ENCODE assay signal across 10 cellular contexts in the genomic region with DNA sequence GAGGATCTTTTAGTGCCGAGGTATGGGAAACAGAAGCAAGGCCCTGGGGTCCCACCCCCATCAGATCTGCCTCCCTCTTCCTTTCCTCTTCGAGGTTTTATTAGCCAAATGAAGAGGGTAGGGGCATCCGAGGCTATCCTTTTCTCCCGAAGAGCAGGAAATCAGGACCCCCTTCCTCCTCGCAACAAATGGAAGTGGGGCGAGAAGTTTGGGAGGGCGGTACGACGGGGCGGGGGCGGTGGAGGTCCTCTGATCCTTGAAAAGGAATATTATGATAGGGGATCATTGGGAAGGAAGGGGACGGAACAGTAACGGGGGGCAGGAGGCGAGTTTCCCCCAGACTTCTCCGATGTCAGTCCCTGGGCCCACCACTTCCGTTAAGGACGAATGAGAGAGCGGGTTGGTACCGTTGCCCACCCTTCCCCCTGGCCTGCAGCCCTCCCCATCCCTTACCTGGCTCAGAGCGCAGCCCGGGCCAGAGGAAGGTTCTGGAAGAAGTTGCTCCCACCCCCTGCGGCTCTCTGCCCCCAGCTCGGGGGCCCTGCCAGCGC. TPM values are rescaled to one million over a fixed set of nuclear protein-coding genes. Genes with fewer than 3 reads are reported as not detected.
DNase-seq lines count a peak whose midpoint lies in the region; ATAC-seq and TF ChIP-seq lines count a peak whose summit lies in the region.
"Had no signal": no experiment of that assay in that cellular context is flagged by ENCODE, and none has a peak within 500 bp of the region (broad histone marks: within the 10 kb centered on the region; RNA-seq: fewer than 3 reads in every experiment).

No MANE protein-coding gene starts in this region.

- CTCF ChIA-PET in activated CD8-positive, alpha-beta memory T cell treated with anti-CD3 and anti-CD28 coated beads, Interleukin-2, amount 10 ng/mL, durations not matched to agents 7 days and 5 days (lab: Charles Lee), result interaction anchor here (1.3 to 6.7 kb wide), 6 partner anchors 14 to 158 kb away, joined by 3 to 62 read pairs (median 8); no protein-coding TSS in a partner anchor
- CTCF ChIA-PET in activated CD8-positive, alpha-beta T cell treated with anti-CD3 and anti-CD28 coated beads for 36 hours (lab: Charles Lee), result interaction anchor here (0.8 to 7.9 kb wide), 12 partner anchors 9 to 139 kb away, joined by 3 to 80 read pairs (median 5); no protein-coding TSS in a partner anchor

- no peak for ATAC-seq in activated CD8-positive, alpha-beta memory T cell treated with anti-CD3 and anti-CD28 coated beads, Interleukin-2, amount 10 ng/mL, durations not matched to agents 7 days and 5 days
- ATAC-seq in activated CD8-positive, alpha-beta T cell treated with anti-CD3 and anti-CD28 coated beads for 36 hours, result peak; percentile 6
- ATAC-seq in thoracic aorta (ENCODE audit: insufficient number of reproducible peaks, low FRiP score, low read depth), result no peak

- peaks cover 4% of the 10 kb centered on the region for H3K36me3 Mint-ChIP-seq in activated CD8-positive, alpha-beta memory T cell treated with anti-CD3 and anti-CD28 coated beads, Interleukin-2, amount 10 ng/mL, durations not matched to agents 7 days and 5 days
- peaks cover 7% of the 10 kb centered on the region for H3K36me3 Mint-ChIP-seq in activated CD8-positive, alpha-beta T cell treated with anti-CD3 and anti-CD28 coated beads for 36 hours (ENCODE audit: low read depth)

- POLR2A ChIA-PET in activated CD8-positive, alpha-beta T cell treated with anti-CD3 and anti-CD28 coated beads for 36 hours (lab: Charles Lee), result interaction anchor here (0.6 to 7.3 kb wide), 14 partner anchors 10 to 153 kb away, joined by 3 to 56 read pairs (median 3); a partner anchor contains a TSS

- H3K36me3 ChIP-seq in thoracic aorta, result no peaks in the 10 kb centered on the region

- H3K9me3 ChIP-seq in thoracic aorta, result no peaks in the 10 kb centered on the region

- DNase-seq in activated CD8-positive, alpha-beta memory T cell treated with anti-CD3 and anti-CD28 coated beads, Interleukin-2, amount 10 ng/mL, durations not matched to agents 7 days and 5 days, result no peak
- DNase-seq in activated CD8-positive, alpha-beta memory T cell treated with anti-CD3 and anti-CD28 coated beads, Interleukin-2, amount 50 U/mL, for 48 hours, result no peak
- DNase-seq in activated CD8-positive, alpha-beta T cell treated with anti-CD3 and anti-CD28 coated beads for 36 hours, result no peak
- DNase-seq in thoracic aorta (ENCODE audit: low spot score), result no peak
- no peak for DNase-seq in SHP77 treated with DMSO at 0.1 percent for 48 hours (lab: John Stamatoyannopoulos, UW)
- no peak for DNase-seq in NCI-H2029 treated with DMSO at 0.1 percent for 48 hours (lab: John Stamatoyannopoulos, UW)
- DNase-seq in NCI-H82 treated with DMSO at 0.1 percent for 48 hours (lab: John Stamatoyannopoulos, UW; ENCODE audit: unreplicated experiment), result no peak

- peaks cover 49% of the 10 kb centered on the region for H3K4me1 Mint-ChIP-seq in activated CD8-positive, alpha-beta memory T cell treated with anti-CD3 and anti-CD28 coated beads, Interleukin-2, amount 10 ng/mL, durations not matched to agents 7 days and 5 days
- H3K4me1 Mint-ChIP-seq in activated CD8-positive, alpha-beta T cell treated with anti-CD3 and anti-CD28 coated beads for 36 hours (ENCODE audit: low read depth), result peaks cover 51% of the 10 kb centered on the region

- H3K27ac ChIP-seq in layer of hippocampus (ENCODE audit: low read depth, low read length), result peak overlapping the region; percentile 18
- no peak overlapping the region for H3K27ac ChIP-seq in thoracic aorta

- no peak for TF ChIP-seq CTCF in activated CD8-positive, alpha-beta T cell treated with anti-CD3 and anti-CD28 coated beads for 36 hours (IDR thresholded peaks at IDR 0.05)
- no peak for TF ChIP-seq CTCF in thoracic aorta (IDR thresholded peaks at IDR 0.05)

- H3K27ac Mint-ChIP-seq in activated CD8-positive, alpha-beta memory T cell treated with anti-CD3 and anti-CD28 coated beads, Interleukin-2, amount 10 ng/mL, durations not matched to agents 7 days and 5 days, result no peak overlapping the region
- peak overlapping the region; percentile 34 for H3K27ac Mint-ChIP-seq in activated CD8-positive, alpha-beta T cell treated with anti-CD3 and anti-CD28 coated beads for 36 hours

- H3K27me3 Mint-ChIP-seq in activated CD8-positive, alpha-beta memory T cell treated with anti-CD3 and anti-CD28 coated beads, Interleukin-2, amount 10 ng/mL, durations not matched to agents 7 days and 5 days, result peaks cover 14% of the 10 kb centered on the region
- peaks cover 1% of the 10 kb centered on the region for H3K27me3 Mint-ChIP-seq in activated CD8-positive, alpha-beta T cell treated with anti-CD3 and anti-CD28 coated beads for 36 hours

- peak overlapping the region; percentile 77 for H3K4me3 ChIP-seq in thoracic aorta

- H3K27me3 ChIP-seq in layer of hippocampus (ENCODE audit: control insufficient read depth, insufficient read depth, low read length), result peaks cover 16% of the 10 kb centered on the region
- H3K27me3 ChIP-seq in thoracic aorta (replicated peaks; ENCODE audit: insufficient read depth), result peaks cover 17% of the 10 kb centered on the region

- H3K4me1 ChIP-seq in thoracic aorta (ENCODE audit: control insufficient read depth in 1 of 2, low read depth in 2 of 2), result peaks cover 0 to 42% of the 10 kb centered on the region in 2 donors

- peak overlapping the region; percentile 39 for H3K4me3 Mint-ChIP-seq in activated CD8-positive, alpha-beta memory T cell treated with anti-CD3 and anti-CD28 coated beads, Interleukin-2, amount 10 ng/mL, durations not matched to agents 7 days and 5 days
- H3K4me3 Mint-ChIP-seq in activated CD8-positive, alpha-beta T cell treated with anti-CD3 and anti-CD28 coated beads for 36 hours, result peak overlapping the region; percentile 72

- no peaks in the 10 kb centered on the region for H3K9me3 Mint-ChIP-seq in activated CD8-positive, alpha-beta memory T cell treated with anti-CD3 and anti-CD28 coated beads, Interleukin-2, amount 10 ng/mL, durations not matched to agents 7 days and 5 days (ENCODE audit: low read depth)
- no peaks in the 10 kb centered on the region for H3K9me3 Mint-ChIP-seq in activated CD8-positive, alpha-beta T cell treated with anti-CD3 and anti-CD28 coated beads for 36 hours

- intact Hi-C loops in activated CD8-positive, alpha-beta T cell treated with anti-CD3 and anti-CD28 coated beads for 36 hours (cut with micrococcal nuclease), result loop anchor here (5.0 kb wide), 1 partner anchor 127 kb away; a partner anchor contains a TSS

RNA-seq across cellular contexts. Expression of a gene that starts 0.3 kb away (rescaled TPM):
- total RNA-seq in activated CD8-positive, alpha-beta memory T cell treated with anti-CD3 and anti-CD28 coated beads, Interleukin-2, amount 10 ng/mL, durations not matched to agents 7 days and 5 days, result under 1 TPM in 1 of 2 experiments, not detected in 1; 0.55 TPM
- total RNA-seq in activated CD8-positive, alpha-beta T cell treated with anti-CD3 and anti-CD28 coated beads for 36 hours, result 10 to 100 TPM; 11.1 to 11.6 TPM
- not detected for total RNA-seq in thoracic aorta
- total RNA-seq: dermis microvascular lymphatic vessel endothelial cell, RPMI7951 had no signal

RNA-seq across cellular contexts. Expression of a gene that starts 37.1 kb away (rescaled TPM):
- total RNA-seq in activated CD8-positive, alpha-beta memory T cell treated with anti-CD3 and anti-CD28 coated beads, Interleukin-2, amount 10 ng/mL, durations not matched to agents 7 days and 5 days, result 100 to 1,000 TPM; 132 to 137 TPM
- total RNA-seq in activated CD8-positive, alpha-beta T cell treated with anti-CD3 and anti-CD28 coated beads for 36 hours, result 10 to 100 TPM; 53.5 to 64.9 TPM
- 10 to 100 TPM; 79.7 to 94.0 TPM for total RNA-seq in thoracic aorta

Comparison
In these comparisons a context has a peak if more than half of its experiments do, and no peak if none do; other contexts are left out.
1. RNA of a gene that starts 0.3 kb away (total RNA-seq): 11.1 to 11.6 TPM in activated CD8-positive, alpha-beta T cell treated with anti-CD3 and anti-CD28 coated beads for 36 hours; 0.55 TPM in activated CD8-positive, alpha-beta memory T cell treated with anti-CD3 and anti-CD28 coated beads, Interleukin-2, amount 10 ng/mL, durations not matched to agents 7 days and 5 days and not detected in thoracic aorta; every median in the first group is over 4 times any median in the second.